17 cellular contexts compared by ENCODE assay signal in genomic region chr12:51960890-51961289, GRCh38. TPM values are rescaled to one million over a fixed set of nuclear protein-coding genes. Genes with fewer than 3 reads are reported as not detected.
"Had no signal": no experiment of that assay in that cellular context is flagged by ENCODE, and none has a peak within 500 bp of the region (broad histone marks: within the 10 kb centered on the region; RNA-seq: fewer than 3 reads in every experiment).

No MANE protein-coding gene starts in this region.

- H3K9me3 Mint-ChIP-seq: activated CD4-positive, alpha-beta memory T cell treated with anti-CD3 and anti-CD28 coated beads for 36 hours; activated naive CD4-positive, alpha-beta T cell treated with anti-CD3 and anti-CD28 coated beads for 36 hours; activated T-helper 2 cell treated with anti-CD3 and anti-CD28 coated beads, Interferon-gamma antibody, Interleukin-2, Interleukin-4, amounts not matched to agents 10 μg/mL and 5 μg/mL and 100 μg/mL, durations not matched to agents 14 hours and 24 hours and 36 hours had no signal

- ATAC-seq: activated CD8-positive, alpha-beta memory T cell treated with anti-CD3 and anti-CD28 coated beads, Interleukin-2, amount 10 ng/mL, durations not matched to agents 7 days and 5 days; left ventricle myocardium superior had no signal

- H3K4me2 ChIP-seq: neural progenitor cell had no signal

- H3K4me3 Mint-ChIP-seq: activated CD4-positive, alpha-beta memory T cell treated with anti-CD3 and anti-CD28 coated beads for 36 hours; activated CD8-positive, alpha-beta memory T cell treated with anti-CD3 and anti-CD28 coated beads, Interleukin-2, amount 10 ng/mL, durations not matched to agents 7 days and 5 days; activated naive CD4-positive, alpha-beta T cell treated with anti-CD3 and anti-CD28 coated beads for 36 hours; neural progenitor cell had no signal

- H3K27ac Mint-ChIP-seq: activated CD4-positive, alpha-beta memory T cell treated with anti-CD3 and anti-CD28 coated beads for 36 hours; activated CD8-positive, alpha-beta memory T cell treated with anti-CD3 and anti-CD28 coated beads, Interleukin-2, amount 10 ng/mL, durations not matched to agents 7 days and 5 days; activated naive CD4-positive, alpha-beta T cell treated with anti-CD3 and anti-CD28 coated beads for 36 hours; activated T-helper 2 cell treated with anti-CD3 and anti-CD28 coated beads, Interferon-gamma antibody, Interleukin-2, Interleukin-4, amounts not matched to agents 10 μg/mL and 5 μg/mL and 100 μg/mL, durations not matched to agents 14 hours and 24 hours and 36 hours; neural progenitor cell had no signal

- H2AFZ ChIP-seq: neural progenitor cell had no signal

- H3K27me3 Mint-ChIP-seq: activated CD4-positive, alpha-beta memory T cell treated with anti-CD3 and anti-CD28 coated beads for 36 hours had no signal

- H3K4me3 ChIP-seq: dorsolateral prefrontal cortex, neural progenitor cell had no signal

- DNase-seq: activated CD4-positive, alpha-beta memory T cell treated with anti-CD3 and anti-CD28 coated beads for 36 hours; activated CD8-positive, alpha-beta memory T cell treated with anti-CD3 and anti-CD28 coated beads, Interleukin-2, amount 10 ng/mL, durations not matched to agents 7 days and 5 days; activated naive CD4-positive, alpha-beta T cell treated with anti-CD3 and anti-CD28 coated beads for 36 hours; activated T-cell treated with anti-CD3 and anti-CD28 coated beads, Interleukin-2, amount 50 U/mL, for 1 hour; dorsolateral prefrontal cortex; foreskin fibroblast; hypothalamus; left ventricle myocardium superior; mesenchymal stem cell; stimulated activated CD4-positive, alpha-beta T cell treated with anti-CD3 and anti-CD28 coated beads, Interleukin-12 subunit alpha, Interleukin-12 subunit beta, amount 100 ng/mL, for 4 hours; stimulated activated CD4-positive, alpha-beta T cell treated with anti-CD3 and anti-CD28 coated beads, Interleukin-2, amount 100 ng/mL, for 24 hours; T-helper 1 cell; WERI-Rb-1 had no signal

- H3K4me1 Mint-ChIP-seq: activated CD8-positive, alpha-beta memory T cell treated with anti-CD3 and anti-CD28 coated beads, Interleukin-2, amount 10 ng/mL, durations not matched to agents 7 days and 5 days had no signal

- H3K27me3 ChIP-seq: dorsolateral prefrontal cortex, neural progenitor cell had no signal

- H3K27ac ChIP-seq: dorsolateral prefrontal cortex, neural progenitor cell, WERI-Rb-1 had no signal

- H3K4me1 ChIP-seq: neural progenitor cell had no signal

RNA-seq across cellular contexts. Expression of gene TAMALIN, which starts 45.9 kb away (rescaled TPM):
- total RNA-seq: bronchial epithelial cell had no signal

RNA-seq across cellular contexts. Expression of gene ACVRL1, which starts 53.6 kb away (rescaled TPM):
- total RNA-seq: activated CD4-positive, alpha-beta memory T cell treated with anti-CD3 and anti-CD28 coated beads for 36 hours; activated CD8-positive, alpha-beta memory T cell treated with anti-CD3 and anti-CD28 coated beads, Interleukin-2, amount 10 ng/mL, durations not matched to agents 7 days and 5 days; activated naive CD4-positive, alpha-beta T cell treated with anti-CD3 and anti-CD28 coated beads for 36 hours; activated T-helper 2 cell treated with anti-CD3 and anti-CD28 coated beads, Interferon-gamma antibody, Interleukin-2, Interleukin-4, amounts not matched to agents 10 μg/mL and 5 μg/mL and 100 μg/mL, durations not matched to agents 14 hours and 24 hours and 36 hours; osteocyte had no signal
